ENCODE assay signal across 10 cellular contexts in the genomic region with DNA sequence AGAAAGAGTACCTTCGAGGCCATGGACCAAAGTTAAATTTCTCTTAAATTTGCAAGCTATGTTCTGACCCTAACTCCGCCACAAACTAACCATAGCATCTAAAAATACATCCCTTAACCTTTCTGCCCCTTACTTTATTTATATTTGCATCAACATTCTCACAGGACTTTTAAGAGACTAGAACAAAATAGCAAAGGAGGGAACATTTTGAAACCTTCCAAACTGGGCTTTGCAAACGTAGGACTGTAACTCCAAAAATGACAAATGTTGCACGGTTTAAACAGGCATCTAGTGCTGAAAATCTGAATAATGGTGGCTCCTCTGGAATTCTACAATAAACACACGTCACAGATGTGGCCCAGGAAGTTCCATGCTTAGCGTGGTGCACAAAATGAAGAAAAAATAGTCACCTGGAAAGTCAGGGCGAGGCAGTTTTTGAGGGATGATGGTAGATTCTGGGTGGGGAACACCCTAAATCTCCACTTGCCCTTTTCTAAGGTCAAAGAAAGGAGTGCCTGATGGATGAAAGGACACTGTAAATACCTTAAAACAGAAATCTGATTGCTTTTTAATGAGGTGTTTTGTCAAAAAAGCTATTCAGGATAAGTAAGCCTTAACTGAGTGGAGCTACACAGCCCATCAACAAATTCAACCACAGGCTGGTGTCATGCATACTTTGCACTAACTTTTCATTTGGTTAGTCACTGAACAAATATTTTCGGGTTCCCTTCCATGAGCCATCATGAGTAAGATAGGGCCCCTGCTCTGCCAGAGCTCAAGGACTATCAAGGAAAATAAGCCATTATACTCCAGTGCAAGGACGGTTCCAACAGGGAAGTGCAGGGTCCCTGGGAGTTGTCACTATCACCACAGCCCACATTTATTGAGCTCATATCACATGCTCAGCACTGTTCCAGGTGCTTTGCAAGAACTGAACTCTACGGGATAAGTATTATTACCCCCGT. TPM values are rescaled to one million over a fixed set of nuclear protein-coding genes. Genes with fewer than 3 reads are reported as not detected.
A peak's percentile ranks its signal among the peaks of the same experiment; 100 is the strongest.
DNase-seq lines count a peak whose midpoint lies in the region; ATAC-seq and TF ChIP-seq lines count a peak whose summit lies in the region.
"Had no signal": no experiment of that assay in that cellular context is flagged by ENCODE, and none has a peak within 500 bp of the region (broad histone marks: within the 10 kb centered on the region; RNA-seq: fewer than 3 reads in every experiment).

No MANE protein-coding gene starts in this region.

- no peaks in the 10 kb centered on the region for H3K9me2 ChIP-seq in SK-N-SH

- H3K4me1 ChIP-seq in SK-N-SH (ENCODE audit: control insufficient read depth in 1 of 2, insufficient read depth in 2 of 2, low read depth in 1 of 2, low read length in 1 of 2) (peaks cover 8 to 49% of the 10 kb centered on the region in 2 experiments), psoas muscle (peaks cover 86% of the 10 kb centered on the region), endodermal cell (ENCODE audit: control insufficient read depth, insufficient read depth, low read length) (peaks cover 4% of the 10 kb centered on the region), neural progenitor cell (peaks cover 7% of the 10 kb centered on the region)

- H2AFZ ChIP-seq in SK-N-SH (ENCODE audit: low read depth), result no peak overlapping the region
- no peak overlapping the region for H2AFZ ChIP-seq in neural progenitor cell (replicated peaks)

- no peaks in the 10 kb centered on the region for H3K9me3 ChIP-seq in SK-N-SH
- H3K9me3 ChIP-seq in psoas muscle, result no peaks in the 10 kb centered on the region
- H3K9me3 ChIP-seq in endodermal cell (ENCODE audit: control insufficient read depth, low read length), result no peaks in the 10 kb centered on the region
- no peaks in the 10 kb centered on the region for H3K9me3 ChIP-seq in neural progenitor cell (ENCODE audit: low read depth)

- peak in 1 of 2 experiments; percentile 80; a peak in 1 of 4 replicates for TF ChIP-seq EP300 in SK-N-SH (IDR thresholded peaks at IDR 0.05; ENCODE audit: borderline replicate concordance in 1 of 2, low read depth in 1 of 2, low read length in 1 of 2)

- intact Hi-C loops in psoas muscle (cut with DNase I), result no loop called here

- ATAC-seq in psoas muscle, result peak; percentile 81 to 89 (median 84)

- H3K79me2 ChIP-seq in SK-N-SH (ENCODE audit: insufficient read depth), result peaks cover 97% of the 10 kb centered on the region
- H3K79me2 ChIP-seq in neural progenitor cell (ENCODE audit: low read depth), result peaks cover 100% of the 10 kb centered on the region

- H3K4me3 Mint-ChIP-seq in endodermal cell (no peak overlapping the region), neural progenitor cell (no peak overlapping the region)

- H3K9ac ChIP-seq in SK-N-SH, result peak overlapping the region; percentile 52; the same call in 1 of the 2 replicates
- no peak overlapping the region for H3K9ac ChIP-seq in endodermal cell (ENCODE audit: extremely low read depth, low read length, poor library complexity, severe bottlenecking)
- H3K9ac ChIP-seq in neural progenitor cell, result no peak overlapping the region

- 53% methylated on average over 11 of the region's 11 CpGs for WGBS in SK-N-SH (ENCODE audit: low lambda C conversion rate)
- WGBS in psoas muscle, 3 donors, result 49 to 78% (median 55%) methylated on average over 11 of the region's 11 CpGs
- WGBS in endodermal cell (ENCODE audit: insufficient coverage in 1 of 2, insufficient read length in 1 of 2), 2 experiments, result 85 to 86% methylated on average over 9 to 11 of the region's 11 CpGs

- no peaks in the 10 kb centered on the region for H3K27me3 ChIP-seq in SK-N-SH (ENCODE audit: insufficient read depth)
- H3K27me3 ChIP-seq in psoas muscle (ENCODE audit: insufficient read depth in 3 of 3, low read length in 2 of 3), result no peaks in the 10 kb centered on the region
- H3K27me3 ChIP-seq in endodermal cell (ENCODE audit: control insufficient read depth, insufficient read depth, low read length, poor library complexity, severe bottlenecking), result no peaks in the 10 kb centered on the region
- H3K27me3 ChIP-seq in neural progenitor cell, result no peaks in the 10 kb centered on the region

- TF ChIP-seq CTCF in SK-N-SH (IDR thresholded peaks at IDR 0.05) (no peak), psoas muscle (IDR thresholded peaks at IDR 0.05) (no peak), endodermal cell (conservative IDR thresholded peaks at IDR 0.05) (no peak), neural progenitor cell (IDR thresholded peaks at IDR 0.05) (no peak)

- CTCF ChIA-PET in SK-N-SH (lab: Yijun Ruan, JAX), result interaction anchor here (0.8 kb wide), 1 partner anchor 18 kb away, joined by 4 read pairs; no protein-coding TSS in a partner anchor

- H3K9me3 Mint-ChIP-seq in endodermal cell (no peaks in the 10 kb centered on the region), neural progenitor cell (peaks cover 4% of the 10 kb centered on the region)

- H3K36me3 Mint-ChIP-seq in endodermal cell (ENCODE audit: low read depth) (no peaks in the 10 kb centered on the region), neural progenitor cell (peaks cover 19% of the 10 kb centered on the region)

- H3K4me3 ChIP-seq in SK-N-SH (ENCODE audit: low read depth in 2 of 2, low read length in 1 of 2) (no peak overlapping the region), psoas muscle (no peak overlapping the region), endodermal cell (ENCODE audit: low read length) (no peak overlapping the region), neural progenitor cell (no peak overlapping the region)

- DNase-seq in GM03348 (ENCODE audit: low spot score), result peak; percentile 87
- DNase-seq in SK-N-SH, result no peak
- DNase-seq in fibroblast of gingiva (ENCODE audit: low read depth), result peak; percentile 73
- no peak for DNase-seq in psoas muscle
- no peak for DNase-seq in endodermal cell
- DNase-seq in neural progenitor cell (ENCODE audit: low spot score), result no peak
- DNase-seq in activated CD4-positive, CD25-positive, alpha-beta regulatory T cell (lab: John Stamatoyannopoulos, UW), result no peak
- DNase-seq in cerebellum (ENCODE audit: low spot score), result no peak
- DNase-seq: NCI-H2227 treated with DMSO at 0.1 percent for 48 hours; stimulated activated CD4-positive, alpha-beta T cell treated with anti-CD3 and anti-CD28 coated beads, Interleukin-2, amount 100 ng/mL, for 24 hours had no signal

- H3K27ac Mint-ChIP-seq in endodermal cell (no peak overlapping the region), neural progenitor cell (no peak overlapping the region)

- no peaks in the 10 kb centered on the region for H3K27me3 Mint-ChIP-seq in endodermal cell (ENCODE audit: insufficient read depth)
- peaks cover 4% of the 10 kb centered on the region for H3K27me3 Mint-ChIP-seq in neural progenitor cell (ENCODE audit: insufficient read depth, low read depth)

- H3K27ac ChIP-seq in SK-N-SH (ENCODE audit: low read depth in 2 of 2, low read length in 1 of 2), result peak overlapping the region; percentile 34 to 92; a peak in 3 of 4 replicates
- peak overlapping the region; percentile 65 for H3K27ac ChIP-seq in psoas muscle
- no peak overlapping the region for H3K27ac ChIP-seq in endodermal cell (ENCODE audit: low read depth, low read length)
- no peak overlapping the region for H3K27ac ChIP-seq in neural progenitor cell

- peak overlapping the region; percentile 71 for H3K4me2 ChIP-seq in SK-N-SH
- no peak overlapping the region for H3K4me2 ChIP-seq in neural progenitor cell

- H3K36me3 ChIP-seq in SK-N-SH (replicated peaks in 1 of 2; ENCODE audit: control insufficient read depth in 1 of 2, insufficient read depth in 2 of 2, low read length in 1 of 2), result no peaks in the 10 kb centered on the region
- no peaks in the 10 kb centered on the region for H3K36me3 ChIP-seq in psoas muscle (ENCODE audit: insufficient read depth in 1 of 2, low read depth in 1 of 2)
- H3K36me3 ChIP-seq in endodermal cell (ENCODE audit: control insufficient read depth, insufficient read depth, low read length), result no peaks in the 10 kb centered on the region
- no peaks in the 10 kb centered on the region for H3K36me3 ChIP-seq in neural progenitor cell

- no peak for TF ChIP-seq RAD21 in SK-N-SH (IDR thresholded peaks at IDR 0.05; ENCODE audit: low read length)

- no peaks in the 10 kb centered on the region for H4K20me1 ChIP-seq in SK-N-SH (ENCODE audit: insufficient read depth)
- peaks cover 73% of the 10 kb centered on the region for H4K20me1 ChIP-seq in neural progenitor cell (ENCODE audit: low read depth)

- H3F3A ChIP-seq in SK-N-SH (replicated peaks; ENCODE audit: insufficient read depth) (peaks cover 38% of the 10 kb centered on the region), neural progenitor cell (ENCODE audit: low read depth) (no peaks in the 10 kb centered on the region)

- H3K4me1 Mint-ChIP-seq in endodermal cell, result peaks cover 18% of the 10 kb centered on the region
- peaks cover 7% of the 10 kb centered on the region for H3K4me1 Mint-ChIP-seq in neural progenitor cell

- POLR2A ChIA-PET in SK-N-SH (lab: Yijun Ruan, JAX), result no interaction called here

TF ChIP-seq in SK-N-SH, 30 proteins besides CTCF, POLR2A, EP300 and RAD21 (continues in another document):
- TF ChIP-seq TEAD4 (IDR thresholded peaks at IDR 0.05; ENCODE audit: borderline replicate concordance, insufficient read depth), result peak; percentile 77
- no peak for TF ChIP-seq MXI1 (IDR thresholded peaks at IDR 0.05; ENCODE audit: low read depth, low read length)
- TF ChIP-seq MEF2A (IDR thresholded peaks at IDR 0.05; ENCODE audit: borderline replicate concordance, low read depth), result 0 out of 2 replicates have a peak, but pooled peaks have one; percentile 11
- no peak for TF ChIP-seq FOXM1 (IDR thresholded peaks at IDR 0.05; ENCODE audit: low read depth)
- peak; percentile 40; the same call in 1 of the 2 replicates for TF ChIP-seq RXRA (IDR thresholded peaks at IDR 0.05; ENCODE audit: borderline replicate concordance, low read depth)
- 0 out of 2 replicates have a peak, but pooled peaks have one; percentile 21 for TF ChIP-seq ELF1 (IDR thresholded peaks at IDR 0.05)

RNA-seq across cellular contexts. Expression of gene ARHGAP17, which starts 21.2 kb away (rescaled TPM):
- polyA plus RNA-seq in SK-N-SH (2012; rRNA removed) (24.0 and 33.4 TPM in 2 replicates), psoas muscle (10 to 100 TPM; 15.9 to 31.7 (median 23.3) TPM)
- 29.4 and 31.9 TPM in 2 replicates for polyA plus RNA-seq in SK-N-SH (2012; cell fraction: cytosol; rRNA removed)
- 55.1 and 63.8 TPM in 2 replicates for polyA plus RNA-seq in SK-N-SH (2012; cell fraction: nucleus; rRNA removed)
- total RNA-seq in psoas muscle (10 to 100 TPM; 38.6 to 83.0 (median 57.7) TPM), endodermal cell (100 to 1,000 TPM in 1 of 2 donors, 10 to 100 TPM in 1; 95.0 to 106 TPM), neural progenitor cell (ENCODE audit: low replicate concordance) (33.1 and 53.9 TPM in 2 replicates), cerebellum (38.8 TPM)
- polyA plus RNA-seq in endodermal cell (2013, experiment 1 of 2), result 59.0 TPM
- polyA plus RNA-seq in endodermal cell (2013, experiment 2 of 2), result 53.9 TPM

Comparison
In these comparisons a context has a peak if more than half of its experiments do, and no peak if none do; other contexts are left out.
1. DNase-seq: peak in GM03348 (single experiment) and fibroblast of gingiva (single experiment); none in SK-N-SH (single experiment), psoas muscle (0 of 2), endodermal cell (single experiment), neural progenitor cell (single experiment), activated CD4-positive, CD25-positive, alpha-beta regulatory T cell (0 of 4) and cerebellum (single experiment).
2. H3K27ac ChIP-seq: peak in SK-N-SH (2 of 2) and psoas muscle (single experiment); none in endodermal cell (single experiment) and neural progenitor cell (single experiment).